Comparison of ENCODE assay signal across 9 cellular contexts in the genomic region with DNA sequence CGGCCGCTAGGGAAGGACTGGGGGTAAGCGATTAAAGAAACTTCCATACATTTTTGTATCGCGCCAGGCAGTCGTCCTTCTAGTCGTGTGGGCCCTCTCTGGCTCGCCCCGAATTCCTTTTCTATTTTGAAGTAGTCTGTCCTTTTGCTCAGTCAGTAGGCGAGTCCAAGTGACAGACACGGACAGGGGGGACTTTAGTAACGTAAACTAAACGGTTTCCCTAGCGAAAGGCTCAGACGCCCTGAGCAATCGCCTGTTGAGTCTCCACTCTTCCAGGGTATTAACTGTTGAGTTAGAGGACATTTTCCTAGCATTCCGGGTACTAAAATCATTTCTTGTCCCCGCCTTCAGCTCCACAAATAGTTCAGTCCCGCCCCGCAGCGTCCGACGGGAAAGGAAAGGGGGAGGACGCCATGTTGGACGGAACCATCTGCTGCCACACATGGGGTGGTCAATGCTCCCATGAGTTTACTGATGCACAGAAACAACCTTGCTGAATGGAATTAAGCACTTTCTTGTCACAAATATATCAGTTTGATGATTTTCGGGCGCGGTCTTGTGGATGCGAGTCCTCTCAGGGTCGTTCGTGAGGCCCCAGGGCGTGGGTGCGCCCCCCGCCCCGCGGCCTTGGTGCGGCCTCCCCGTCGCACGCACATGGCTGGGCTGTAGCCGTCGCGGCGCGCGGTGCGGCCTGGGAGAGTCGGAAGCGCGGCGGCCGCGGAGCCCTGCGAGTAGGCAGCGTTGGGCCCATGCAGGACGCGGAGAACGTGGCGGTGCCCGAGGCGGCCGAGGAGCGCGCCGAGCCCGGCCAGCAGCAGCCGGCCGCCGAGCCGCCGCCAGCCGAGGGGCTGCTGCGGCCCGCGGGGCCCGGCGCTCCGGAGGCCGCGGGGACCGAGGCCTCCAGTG. TPM values are rescaled to one million over a fixed set of nuclear protein-coding genes. Genes with fewer than 3 reads are reported as not detected.
A peak's percentile ranks its signal among the peaks of the same experiment; 100 is the strongest.
DNase-seq lines count a peak whose midpoint lies in the region; ATAC-seq, FAIRE-seq and TF ChIP-seq lines count a peak whose summit lies in the region.
"Had no signal": no experiment of that assay in that cellular context is flagged by ENCODE, and none has a peak within 500 bp of the region (broad histone marks: within the 10 kb centered on the region; RNA-seq: fewer than 3 reads in every experiment).

Gene EIF3B, plus strand, starts transcription at position 655 of the 906 bp plus-strand sequence. Its CDS starts 95 bp downstream, at position 750.

- peak within 1 kb of the TSS; percentile 100 for H3K27ac ChIP-seq in keratinocyte (ENCODE audit: control insufficient read depth, insufficient read depth, low read length)

- H3K9me1 ChIP-seq in keratinocyte (ENCODE audit: control insufficient read depth, extremely low read depth, insufficient read depth, low read length) = no peaks in the 10 kb centered on the region

- no peaks in the 10 kb centered on the region for H3K27me3 ChIP-seq in keratinocyte (ENCODE audit: control insufficient read depth, extremely low read depth, insufficient read depth, low read length)

- H3K9me3 ChIP-seq in keratinocyte (ENCODE audit: control insufficient read depth, low read depth, low read length) = no peaks in the 10 kb centered on the region

- peaks cover 20% of the 10 kb centered on the region for H3K4me1 ChIP-seq in keratinocyte (ENCODE audit: control insufficient read depth, extremely low read depth, insufficient read depth, low read length)

- DNase-seq in Ammon's horn (ENCODE audit: low spot score) = peak; percentile 90
- peak; percentile 89 for DNase-seq in NCI-H460 (ENCODE audit: extremely low read depth, low read depth)
- DNase-seq in activated CD4-positive, CD25-positive, alpha-beta regulatory T cell treated with anti-CD3 and anti-CD28 coated beads, Interleukin-2, amount 50 U/mL, for 72 hours = peak; percentile 87
- DNase-seq in cerebellar cortex (ENCODE audit: low spot score) = peak; percentile 92
- DNase-seq in keratinocyte (ENCODE audit: low read depth, low spot score) = peak; percentile 73
- DNase-seq in stimulated activated CD4-positive, alpha-beta T cell treated with anti-CD3 and anti-CD28 coated beads, Interleukin-12 subunit alpha, Interleukin-12 subunit beta, amount 100 ng/mL, for 48 hours (ENCODE audit: low read depth in 2 of 3, low spot score in 1 of 3) = peak; percentile 81 to 87 (median 83)

- no peak for TF ChIP-seq CTCF in keratinocyte (optimal IDR thresholded peaks at IDR 0.05 in 1 of 3, IDR thresholded peaks at IDR 0.05 in 1 of 3, conservative IDR thresholded peaks at IDR 0.05 in 1 of 3; ENCODE audit: extremely low read depth in 1 of 3, insufficient read depth in 2 of 3, low read length in 3 of 3)

- H4K20me1 ChIP-seq in keratinocyte (ENCODE audit: control insufficient read depth, extremely low read depth, insufficient read depth, low read length) = peaks cover 15% of the 10 kb centered on the region

- peak within 1 kb of the TSS; percentile 83 to 86 (median 84) for H3K4me3 ChIP-seq in keratinocyte (ENCODE audit: control insufficient read depth in 2 of 3, extremely low read depth in 1 of 3, insufficient read depth in 2 of 3, low read depth in 1 of 3, low read length in 3 of 3)

- peak; percentile 55 for FAIRE-seq in keratinocyte (lab: Jason Lieb, UNC)
- FAIRE-seq: endometrium had no signal

- peaks cover 8 to 28% of the 10 kb centered on the region in 2 experiments for H3K36me3 ChIP-seq in keratinocyte (ENCODE audit: control insufficient read depth in 2 of 2, extremely low read depth in 1 of 2, insufficient read depth in 2 of 2, low read length in 2 of 2)

- H3K4me2 ChIP-seq in keratinocyte (ENCODE audit: control insufficient read depth, extremely low read depth, insufficient read depth, low read depth, low read length) = peak within 1 kb of the TSS; percentile 97

- peak; percentile 95 for TF ChIP-seq POLR2A in GM19193 (IDR thresholded peaks at IDR 0.05; ENCODE audit: extremely low read depth, insufficient read depth, insufficient read length)

- peak within 1 kb of the TSS; percentile 100 for H3K9ac ChIP-seq in keratinocyte (ENCODE audit: control insufficient read depth, extremely low read depth, insufficient read depth, low read length)

- dilution Hi-C loops in keratinocyte (cut with MboI; ENCODE audit: extremely low pct_ligation_motif_present, low sequenced_read_pairs) = no loop called here

- H2AFZ ChIP-seq in keratinocyte (ENCODE audit: control insufficient read depth, low read length) = peak within 1 kb of the TSS; percentile 97

- peaks cover 52% of the 10 kb centered on the region for H3K79me2 ChIP-seq in keratinocyte (ENCODE audit: control insufficient read depth, insufficient read depth, low read length)

- peak; percentile 88 for ATAC-seq in HG03432 (IDR thresholded peaks at IDR 0.05; ENCODE audit: unreplicated experiment)

RNA-seq across cellular contexts. Expression of gene EIF3B, which starts in this region (rescaled TPM):
- 182 and 202 TPM in 2 replicates for total RNA-seq in NCI-H460 (2014; rRNA removed; shearing (Covaris generic))
- polyA plus RNA-seq in NCI-H460 (2014; cell fraction: nucleus; rRNA removed) = 331 and 386 TPM in 2 replicates
- 119 to 169 TPM (median 144 TPM) in 3 replicates for polyA plus RNA-seq in keratinocyte
- 278 TPM for polyA plus RNA-seq in keratinocyte (2011; ENCODE audit: low read depth)
- polyA plus RNA-seq in keratinocyte (2011; cell fraction: cytosol; rRNA removed) = 116 and 141 TPM in 2 replicates
- 229 and 245 TPM in 2 replicates for polyA plus RNA-seq in keratinocyte (2011; cell fraction: nucleus; rRNA removed)
- polyA plus RNA-seq in keratinocyte (2012; ENCODE audit: low replicate concordance) = 114 and 215 TPM in 2 replicates
- 134 to 169 TPM (median 149 TPM) in 3 replicates for polyA minus RNA-seq in keratinocyte
- polyA minus RNA-seq in keratinocyte (2011; cell fraction: cytosol; rRNA and poly(A)+ RNA removed) = 125 TPM
- polyA minus RNA-seq in keratinocyte (2011; cell fraction: nucleus; rRNA and poly(A)+ RNA removed) = 77.9 and 154 TPM in 2 replicates

Comparison
In these comparisons a context has a peak if more than half of its experiments do, and no peak if none do; other contexts are left out.
1. Peak in every context shown above with its lines: DNase-seq, ATAC-seq, H3K4me3 ChIP-seq and H3K27ac ChIP-seq.